ENCODE assay signal across 17 cellular contexts in the genomic region with DNA sequence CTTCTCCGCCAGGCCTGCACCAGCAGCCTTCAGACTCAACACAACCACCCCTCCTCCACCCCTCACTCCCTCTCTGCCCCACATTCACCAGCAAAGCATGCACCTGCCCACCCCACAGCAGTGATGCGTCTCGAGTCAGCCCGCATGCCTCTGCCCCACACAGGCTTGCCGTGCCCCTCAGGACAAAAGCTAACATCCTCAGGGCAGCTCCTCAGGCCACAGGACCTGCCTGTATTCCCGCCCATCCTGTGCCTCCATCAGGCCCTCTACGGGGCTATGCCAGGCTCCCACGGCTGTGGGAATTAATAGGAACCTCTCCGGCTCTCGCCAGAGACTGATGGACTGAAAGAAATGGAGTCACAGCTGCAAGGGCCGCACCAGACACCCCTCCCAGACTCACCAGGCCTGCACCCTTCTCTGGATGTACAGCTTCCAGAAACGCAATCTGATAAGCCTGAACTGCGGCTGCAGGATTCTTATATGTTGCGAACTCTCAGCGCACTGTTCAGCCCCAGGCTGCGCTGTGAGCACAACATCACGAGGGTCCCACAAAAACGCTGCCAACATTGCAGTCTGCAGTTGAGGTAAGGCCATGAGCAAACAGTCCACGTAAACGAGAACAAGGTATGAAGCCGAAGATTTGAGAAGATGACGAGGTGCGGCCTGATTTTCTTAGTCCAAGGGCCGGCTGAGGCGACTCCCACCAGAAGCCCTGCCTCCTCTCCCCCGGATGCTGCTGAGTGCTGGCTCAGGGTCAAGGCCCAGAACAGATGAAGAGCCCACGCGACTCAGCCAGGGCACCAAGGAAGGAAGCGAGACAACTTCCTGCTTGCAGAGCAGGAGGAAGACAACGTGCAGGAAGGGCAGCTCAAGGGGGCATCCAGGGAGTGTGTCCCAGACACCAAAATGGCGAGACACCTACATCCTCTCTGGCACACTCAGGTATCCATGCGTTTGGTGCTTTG.
A peak's percentile ranks its signal among the peaks of the same experiment; 100 is the strongest.
DNase-seq lines count a peak whose midpoint lies in the region; ATAC-seq and TF ChIP-seq lines count a peak whose summit lies in the region.
"Had no signal": no experiment of that assay in that cellular context is flagged by ENCODE, and none has a peak within 500 bp of the region (broad histone marks: within the 10 kb centered on the region; RNA-seq: fewer than 3 reads in every experiment).

No MANE protein-coding gene starts in this region.

- H4K91ac ChIP-seq in trophoblast cell (ENCODE audit: low read depth, low read length), result no peak overlapping the region

- H3K36me3 ChIP-seq in trophoblast cell (ENCODE audit: control insufficient read depth in 1 of 2, insufficient read depth in 2 of 2, low read length in 2 of 2), result peaks cover 23 to 27% of the 10 kb centered on the region in 2 experiments

- H3K4me3 ChIP-seq in trophoblast cell (ENCODE audit: low read depth, low read length), result no peak overlapping the region
- H3K4me3 ChIP-seq: SK-N-MC had no signal

- POLR2A ChIA-PET in activated CD4-positive, alpha-beta T cell treated with anti-CD3 and anti-CD28 coated beads, Interleukin-2, amount 10 ng/mL, durations not matched to agents 7 days and 5 days (lab: Charles Lee), result no interaction called here
- POLR2A ChIA-PET in activated CD4-positive, alpha-beta T cell treated with anti-CD3 and anti-CD28 coated beads for 36 hours (lab: Charles Lee), result interaction anchor here (0.6 kb wide), 1 partner anchor 777 kb away, joined by 3 read pairs; no protein-coding TSS in a partner anchor

- H3K4ac ChIP-seq in trophoblast cell (ENCODE audit: low read depth, low read length), result no peak overlapping the region

- H3K27me3 ChIP-seq in trophoblast cell (ENCODE audit: insufficient read depth, low read length), result no peaks in the 10 kb centered on the region

- H3K4me1 Mint-ChIP-seq in activated CD4-positive, alpha-beta T cell treated with anti-CD3 and anti-CD28 coated beads, Interleukin-2, amount 10 ng/mL, durations not matched to agents 7 days and 5 days, result no peaks in the 10 kb centered on the region
- H3K4me1 Mint-ChIP-seq in activated CD4-positive, alpha-beta T cell treated with anti-CD3 and anti-CD28 coated beads for 36 hours, result no peaks in the 10 kb centered on the region
- peaks cover 18% of the 10 kb centered on the region for H3K4me1 Mint-ChIP-seq in endothelial cell (ENCODE audit: unreplicated experiment)
- H3K4me1 Mint-ChIP-seq: activated CD8-positive, alpha-beta memory T cell treated with anti-CD3 and anti-CD28 coated beads, Interleukin-2, amount 10 ng/mL, durations not matched to agents 7 days and 5 days; activated naive CD4-positive, alpha-beta T cell treated with anti-CD3 and anti-CD28 coated beads, Interleukin-2, amount 10 ng/mL, durations not matched to agents 7 days and 5 days had no signal

- no peak overlapping the region for H3K14ac ChIP-seq in trophoblast cell (ENCODE audit: low read length)

- H3K9me3 Mint-ChIP-seq in activated CD4-positive, alpha-beta T cell treated with anti-CD3 and anti-CD28 coated beads, Interleukin-2, amount 10 ng/mL, durations not matched to agents 7 days and 5 days, result no peaks in the 10 kb centered on the region
- H3K9me3 Mint-ChIP-seq in activated CD4-positive, alpha-beta T cell treated with anti-CD3 and anti-CD28 coated beads for 36 hours (ENCODE audit: low read depth), result no peaks in the 10 kb centered on the region
- no peaks in the 10 kb centered on the region for H3K9me3 Mint-ChIP-seq in endothelial cell (ENCODE audit: unreplicated experiment)
- H3K9me3 Mint-ChIP-seq: activated naive CD4-positive, alpha-beta T cell treated with anti-CD3 and anti-CD28 coated beads, Interleukin-2, amount 10 ng/mL, durations not matched to agents 7 days and 5 days; natural killer cell had no signal

- CTCF ChIA-PET in activated CD4-positive, alpha-beta T cell treated with anti-CD3 and anti-CD28 coated beads, Interleukin-2, amount 10 ng/mL, durations not matched to agents 7 days and 5 days (lab: Charles Lee), result interaction anchor here (1.2 kb wide), 1 partner anchor 14 kb away, joined by 3 read pairs; no protein-coding TSS in a partner anchor
- CTCF ChIA-PET in activated CD4-positive, alpha-beta T cell treated with anti-CD3 and anti-CD28 coated beads for 36 hours (lab: Charles Lee), result interaction anchor here (0.6 kb wide), 1 partner anchor 12 kb away, joined by 3 read pairs; no protein-coding TSS in a partner anchor

- H3K9me3 ChIP-seq in trophoblast cell (ENCODE audit: insufficient read depth, low read depth, low read length), result no peaks in the 10 kb centered on the region

- H3K79me1 ChIP-seq in trophoblast cell (ENCODE audit: low read length), result peaks cover 2% of the 10 kb centered on the region

- H3K79me2 ChIP-seq in trophoblast cell (ENCODE audit: control insufficient read depth, insufficient read depth, low read length, poor library complexity), result no peaks in the 10 kb centered on the region

- H2BK12ac ChIP-seq in trophoblast cell (ENCODE audit: low read length), result no peak overlapping the region

- no peak overlapping the region for H3K4me3 Mint-ChIP-seq in activated CD4-positive, alpha-beta T cell treated with anti-CD3 and anti-CD28 coated beads, Interleukin-2, amount 10 ng/mL, durations not matched to agents 7 days and 5 days
- no peak overlapping the region for H3K4me3 Mint-ChIP-seq in activated CD4-positive, alpha-beta T cell treated with anti-CD3 and anti-CD28 coated beads for 36 hours
- peak overlapping the region; percentile 31 for H3K4me3 Mint-ChIP-seq in endothelial cell (ENCODE audit: unreplicated experiment)
- H3K4me3 Mint-ChIP-seq: activated CD8-positive, alpha-beta memory T cell treated with anti-CD3 and anti-CD28 coated beads, Interleukin-2, amount 10 ng/mL, durations not matched to agents 7 days and 5 days; activated naive CD4-positive, alpha-beta T cell treated with anti-CD3 and anti-CD28 coated beads, Interleukin-2, amount 10 ng/mL, durations not matched to agents 7 days and 5 days had no signal

- H2AFZ ChIP-seq in trophoblast cell (ENCODE audit: insufficient read depth, low read length, poor library complexity), result no peak overlapping the region

- no peak overlapping the region for H4K8ac ChIP-seq in trophoblast cell (ENCODE audit: low read depth, low read length)

- no peak overlapping the region for H3K4me2 ChIP-seq in trophoblast cell (ENCODE audit: low read length)

- H3K36me3 Mint-ChIP-seq in activated CD4-positive, alpha-beta T cell treated with anti-CD3 and anti-CD28 coated beads, Interleukin-2, amount 10 ng/mL, durations not matched to agents 7 days and 5 days (ENCODE audit: low read depth), result no peaks in the 10 kb centered on the region
- no peaks in the 10 kb centered on the region for H3K36me3 Mint-ChIP-seq in activated CD4-positive, alpha-beta T cell treated with anti-CD3 and anti-CD28 coated beads for 36 hours (ENCODE audit: low read depth)
- H3K36me3 Mint-ChIP-seq in endothelial cell (ENCODE audit: low read depth, unreplicated experiment), result peaks cover 34% of the 10 kb centered on the region
- H3K36me3 Mint-ChIP-seq: activated CD8-positive, alpha-beta memory T cell treated with anti-CD3 and anti-CD28 coated beads, Interleukin-2, amount 10 ng/mL, durations not matched to agents 7 days and 5 days; activated naive CD4-positive, alpha-beta T cell treated with anti-CD3 and anti-CD28 coated beads, Interleukin-2, amount 10 ng/mL, durations not matched to agents 7 days and 5 days; natural killer cell had no signal

- TF ChIP-seq CTCF in endothelial cell (IDR thresholded peaks at IDR 0.05; ENCODE audit: unreplicated experiment), result no peak

- no peak overlapping the region for H2BK120ac ChIP-seq in trophoblast cell (ENCODE audit: insufficient read depth, low read length, poor library complexity)

- no peak overlapping the region for H3K9ac ChIP-seq in trophoblast cell (ENCODE audit: low read length)

- H3K27me3 Mint-ChIP-seq in activated CD4-positive, alpha-beta T cell treated with anti-CD3 and anti-CD28 coated beads, Interleukin-2, amount 10 ng/mL, durations not matched to agents 7 days and 5 days, result no peaks in the 10 kb centered on the region
- H3K27me3 Mint-ChIP-seq in activated CD4-positive, alpha-beta T cell treated with anti-CD3 and anti-CD28 coated beads for 36 hours, result no peaks in the 10 kb centered on the region
- H3K27me3 Mint-ChIP-seq in endothelial cell (ENCODE audit: unreplicated experiment), result peaks cover 10% of the 10 kb centered on the region
- H3K27me3 Mint-ChIP-seq: activated CD8-positive, alpha-beta memory T cell treated with anti-CD3 and anti-CD28 coated beads, Interleukin-2, amount 10 ng/mL, durations not matched to agents 7 days and 5 days had no signal

- H3K18ac ChIP-seq in trophoblast cell (ENCODE audit: low read length), result no peak overlapping the region

- intact Hi-C loops in activated CD4-positive, alpha-beta T cell treated with anti-CD3 and anti-CD28 coated beads for 36 hours (cut with DNase I, micrococcal nuclease), result no loop called here

- H2BK5ac ChIP-seq in trophoblast cell (ENCODE audit: low read depth, low read length, poor library complexity), result no peak overlapping the region

- H3K27ac ChIP-seq in trophoblast cell (ENCODE audit: low read depth, low read length), result peak overlapping the region; percentile 16
- H3K27ac ChIP-seq: 22Rv1, SK-N-MC had no signal

- no peak for DNase-seq in activated CD4-positive, alpha-beta T cell treated with anti-CD3 and anti-CD28 coated beads, Interleukin-2, amount 10 ng/mL, durations not matched to agents 7 days and 5 days
- no peak for DNase-seq in activated CD4-positive, alpha-beta T cell treated with anti-CD3 and anti-CD28 coated beads for 36 hours
- DNase-seq in MV-4-11 (lab: John Stamatoyannopoulos, UW), result peak; percentile 14
- DNase-seq in endothelial cell (ENCODE audit: low spot score), result no peak
- DNase-seq in trophoblast cell, result peak; percentile 92 to 93
- DNase-seq: activated CD8-positive, alpha-beta memory T cell treated with anti-CD3 and anti-CD28 coated beads, Interleukin-2, amount 10 ng/mL, durations not matched to agents 7 days and 5 days; activated naive CD4-positive, alpha-beta T cell treated with anti-CD3 and anti-CD28 coated beads, Interleukin-2, amount 10 ng/mL, durations not matched to agents 7 days and 5 days; COR-L47; kidney glomerular epithelial cell; natural killer cell; NCI-H2171 treated with DMSO at 0.1 percent for 48 hours; stimulated activated naive CD4-positive, alpha-beta T cell treated with Interleukin-2 at 50 U/mL for 16 hours had no signal

- no peak for ATAC-seq in activated CD4-positive, alpha-beta T cell treated with anti-CD3 and anti-CD28 coated beads for 36 hours
- no peak for ATAC-seq in HG02588 (IDR thresholded peaks at IDR 0.05; ENCODE audit: unreplicated experiment)
- ATAC-seq in HG02970 (IDR thresholded peaks at IDR 0.05; ENCODE audit: low FRiP score, unreplicated experiment), result no peak
- no peak for ATAC-seq in GM19467 (IDR thresholded peaks at IDR 0.05; ENCODE audit: unreplicated experiment)
- ATAC-seq: activated CD8-positive, alpha-beta memory T cell treated with anti-CD3 and anti-CD28 coated beads, Interleukin-2, amount 10 ng/mL, durations not matched to agents 7 days and 5 days; natural killer cell had no signal

- peaks cover 10 to 12% of the 10 kb centered on the region in 2 experiments for H3K4me1 ChIP-seq in trophoblast cell (ENCODE audit: control insufficient read depth in 1 of 2, insufficient read depth in 2 of 2, low read length in 2 of 2)

- peak overlapping the region; percentile 5 for H3K27ac Mint-ChIP-seq in activated CD4-positive, alpha-beta T cell treated with anti-CD3 and anti-CD28 coated beads, Interleukin-2, amount 10 ng/mL, durations not matched to agents 7 days and 5 days
- no peak overlapping the region for H3K27ac Mint-ChIP-seq in activated CD4-positive, alpha-beta T cell treated with anti-CD3 and anti-CD28 coated beads for 36 hours
- no peak overlapping the region for H3K27ac Mint-ChIP-seq in endothelial cell (ENCODE audit: unreplicated experiment)
- H3K27ac Mint-ChIP-seq: activated CD8-positive, alpha-beta memory T cell treated with anti-CD3 and anti-CD28 coated beads, Interleukin-2, amount 10 ng/mL, durations not matched to agents 7 days and 5 days; activated naive CD4-positive, alpha-beta T cell treated with anti-CD3 and anti-CD28 coated beads, Interleukin-2, amount 10 ng/mL, durations not matched to agents 7 days and 5 days; natural killer cell had no signal

- H2AK5ac ChIP-seq in trophoblast cell (ENCODE audit: low read length), result no peak overlapping the region

- no CpG with 5 or more reads among the region's 32 CpGs for WGBS in trophoblast cell (ENCODE audit: extremely low coverage, insufficient coverage, insufficient read length)

- H4K12ac ChIP-seq in trophoblast cell (ENCODE audit: low read depth, low read length), result no peak overlapping the region

- H3K23ac ChIP-seq in trophoblast cell (ENCODE audit: low read length), result no peak overlapping the region

Comparison
In these comparisons a context has a peak if more than half of its experiments do, and no peak if none do; other contexts are left out.
1. DNase-seq: peak in MV-4-11 (single experiment) and trophoblast cell (2 of 2); none in activated CD4-positive, alpha-beta T cell treated with anti-CD3 and anti-CD28 coated beads, Interleukin-2, amount 10 ng/mL, durations not matched to agents 7 days and 5 days (single experiment), activated CD4-positive, alpha-beta T cell treated with anti-CD3 and anti-CD28 coated beads for 36 hours (single experiment) and endothelial cell (single experiment).